ENCODE assay signal across 8 cellular contexts in genomic region chr20:54713727-54714126, GRCh38.
"Had no signal": no experiment of that assay in that cellular context is flagged by ENCODE, and none has a peak within 500 bp of the region (broad histone marks: within the 10 kb centered on the region; RNA-seq: fewer than 3 reads in every experiment).

No MANE protein-coding gene starts in this region.

- H3K4me3 ChIP-seq: GM12878 had no signal

- FAIRE-seq: G401.6, GM12878, GM12891, GM12892, GM18507, GM19239 had no signal

- ATAC-seq: GM12878 had no signal

- DNase-seq: GDM1, GF-D8 had no signal
